ENCODE assay signal across 8 cellular contexts in the genomic region with DNA sequence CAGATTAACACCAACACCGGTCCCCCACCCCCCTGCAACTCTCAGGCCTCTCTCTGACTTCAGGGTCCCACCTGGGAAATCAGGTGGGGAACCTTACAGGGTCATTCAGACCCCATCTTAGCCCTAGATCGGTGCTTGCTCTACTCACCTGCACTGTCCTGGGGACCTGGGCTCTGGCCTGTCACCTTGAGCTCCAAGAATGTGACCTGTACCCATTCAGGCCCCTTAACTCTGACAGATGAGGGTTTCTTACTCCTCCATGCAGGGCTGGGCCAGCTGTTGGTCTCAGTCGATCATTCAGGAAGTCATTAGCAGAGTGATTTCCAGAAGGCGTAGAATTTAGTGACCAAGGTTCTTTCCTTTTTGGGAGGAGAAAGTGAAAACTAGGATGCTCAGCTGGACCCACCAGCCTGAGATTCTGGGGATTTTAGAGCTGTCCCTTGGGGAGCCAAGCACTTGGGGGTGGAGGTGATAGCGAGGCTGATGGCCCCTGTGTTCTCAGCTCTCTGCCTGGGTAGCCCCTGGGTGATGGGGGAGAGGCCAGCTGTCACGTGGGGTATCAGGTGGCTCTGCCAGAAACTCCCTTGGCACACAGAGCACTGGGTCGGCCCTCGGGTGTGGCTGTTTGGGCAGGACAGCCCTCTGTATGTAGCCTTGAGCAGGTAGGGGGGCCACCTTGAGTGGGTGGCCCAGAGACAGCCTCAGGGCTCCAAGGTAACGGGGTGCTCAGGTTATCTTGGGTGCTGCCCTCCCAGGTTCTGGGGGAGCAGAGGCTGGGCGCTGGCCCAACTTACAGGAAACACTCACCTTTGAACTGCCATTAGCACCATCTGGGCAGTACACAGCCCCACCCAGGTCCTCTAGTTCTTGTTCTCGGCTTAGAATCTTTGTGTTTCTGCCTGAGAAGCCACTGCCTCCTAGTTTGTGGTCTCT. TPM values are rescaled to one million over a fixed set of nuclear protein-coding genes. Genes with fewer than 3 reads are reported as not detected.
A peak's percentile ranks its signal among the peaks of the same experiment; 100 is the strongest.
DNase-seq lines count a peak whose midpoint lies in the region; ATAC-seq and TF ChIP-seq lines count a peak whose summit lies in the region.

No MANE protein-coding gene starts in this region.

- peak overlapping the region; percentile 88 for H3K27ac Mint-ChIP-seq in activated CD8-positive, alpha-beta memory T cell treated with anti-CD3 and anti-CD28 coated beads, Interleukin-2, amount 10 ng/mL, durations not matched to agents 7 days and 5 days

- H3K27ac ChIP-seq in SJCRH30 = no peak overlapping the region

- no peak for TF ChIP-seq CTCF in foreskin fibroblast (IDR thresholded peaks at IDR 0.05; ENCODE audit: low read depth, low read length)

- peak overlapping the region; percentile 91 for H3K4me3 Mint-ChIP-seq in activated CD8-positive, alpha-beta memory T cell treated with anti-CD3 and anti-CD28 coated beads, Interleukin-2, amount 10 ng/mL, durations not matched to agents 7 days and 5 days

- H3K36me3 Mint-ChIP-seq in activated CD8-positive, alpha-beta memory T cell treated with anti-CD3 and anti-CD28 coated beads, Interleukin-2, amount 10 ng/mL, durations not matched to agents 7 days and 5 days = peaks cover 34% of the 10 kb centered on the region

- H3K36me3 ChIP-seq in SJCRH30 = no peaks in the 10 kb centered on the region; the same call in 1 of the 2 replicates

- peaks cover 27% of the 10 kb centered on the region for H3K4me1 ChIP-seq in SJCRH30

- H3K27me3 Mint-ChIP-seq in activated CD8-positive, alpha-beta memory T cell treated with anti-CD3 and anti-CD28 coated beads, Interleukin-2, amount 10 ng/mL, durations not matched to agents 7 days and 5 days = no peaks in the 10 kb centered on the region

- no peaks in the 10 kb centered on the region for H3K9me3 Mint-ChIP-seq in activated CD8-positive, alpha-beta memory T cell treated with anti-CD3 and anti-CD28 coated beads, Interleukin-2, amount 10 ng/mL, durations not matched to agents 7 days and 5 days (ENCODE audit: low read depth)

- ATAC-seq in HG03432 (IDR thresholded peaks at IDR 0.05; ENCODE audit: unreplicated experiment) (peak; percentile 48), GM19397 (IDR thresholded peaks at IDR 0.05; ENCODE audit: unreplicated experiment) (no peak)
- ATAC-seq in activated CD8-positive, alpha-beta memory T cell treated with anti-CD3 and anti-CD28 coated beads, Interleukin-2, amount 10 ng/mL, durations not matched to agents 7 days and 5 days = peak; percentile 16

- H3K27me3 ChIP-seq in SJCRH30 = no peaks in the 10 kb centered on the region

- DNase-seq in NCI-H524 (lab: John Stamatoyannopoulos, UW) = peak; percentile 50 to 61
- no peak for DNase-seq in NCI-H524 treated with DMSO at 0.1 percent for 48 hours (lab: John Stamatoyannopoulos, UW)
- DNase-seq in activated CD8-positive, alpha-beta memory T cell treated with anti-CD3 and anti-CD28 coated beads, Interleukin-2, amount 10 ng/mL, durations not matched to agents 7 days and 5 days = peak; percentile 76
- peak in 1 of 2 donors; percentile 71 for DNase-seq in foreskin fibroblast
- no peak for DNase-seq in skeletal muscle cell (ENCODE audit: low read depth)
- DNase-seq in SJCRH30 = no peak

- no peaks in the 10 kb centered on the region for H3K9me3 ChIP-seq in SJCRH30 (replicated peaks)

- CTCF ChIA-PET in activated CD8-positive, alpha-beta memory T cell treated with anti-CD3 and anti-CD28 coated beads, Interleukin-2, amount 10 ng/mL, durations not matched to agents 7 days and 5 days (lab: Charles Lee) = interaction anchor here (1.0 to 16.1 kb wide), 10 partner anchors 9 to 211 kb away, joined by 3 to 192 read pairs (median 8); partner anchors contain the start of genes C16orf92, KIF22, MAZ and PRRT2

- H3K4me3 ChIP-seq in foreskin fibroblast (ENCODE audit: low read depth in 1 of 2, low read length in 2 of 2) (peak overlapping the region; percentile 58 to 93), skeletal muscle cell (ENCODE audit: low read depth, low read length) (peak overlapping the region; percentile 74), SJCRH30 (no peak overlapping the region)

- peaks cover 65% of the 10 kb centered on the region for H3K4me1 Mint-ChIP-seq in activated CD8-positive, alpha-beta memory T cell treated with anti-CD3 and anti-CD28 coated beads, Interleukin-2, amount 10 ng/mL, durations not matched to agents 7 days and 5 days

RNA-seq across cellular contexts. Expression of gene MVP, which starts 0.7 kb away (rescaled TPM):
- total RNA-seq in activated CD8-positive, alpha-beta memory T cell treated with anti-CD3 and anti-CD28 coated beads, Interleukin-2, amount 10 ng/mL, durations not matched to agents 7 days and 5 days = 100 to 1,000 TPM; 110 to 123 TPM
- total RNA-seq in SJCRH30 (2014; rRNA removed; shearing (Covaris generic)) = 0.61 and 0.63 TPM in 2 replicates

RNA-seq across cellular contexts. Expression of gene PAGR1, which starts 5.0 kb away (rescaled TPM):
- total RNA-seq in activated CD8-positive, alpha-beta memory T cell treated with anti-CD3 and anti-CD28 coated beads, Interleukin-2, amount 10 ng/mL, durations not matched to agents 7 days and 5 days = 10 to 100 TPM; 34.3 to 35.2 TPM
- total RNA-seq in SJCRH30 (2014; rRNA removed; shearing (Covaris generic)) = 25.1 and 28.2 TPM in 2 replicates

RNA-seq across cellular contexts. Expression of gene PRRT2, which starts 9.0 kb away (rescaled TPM):
- total RNA-seq in activated CD8-positive, alpha-beta memory T cell treated with anti-CD3 and anti-CD28 coated beads, Interleukin-2, amount 10 ng/mL, durations not matched to agents 7 days and 5 days = 1 to 10 TPM in 1 of 2 experiments, under 1 TPM in 1; 0.85 to 1.1 TPM
- 0.81 and 1.5 TPM in 2 replicates for total RNA-seq in SJCRH30 (2014; rRNA removed; shearing (Covaris generic))

RNA-seq across cellular contexts. Expression of gene MAZ, which starts 14.7 kb away (rescaled TPM):
- total RNA-seq in activated CD8-positive, alpha-beta memory T cell treated with anti-CD3 and anti-CD28 coated beads, Interleukin-2, amount 10 ng/mL, durations not matched to agents 7 days and 5 days = 100 to 1,000 TPM; 411 to 434 TPM
- total RNA-seq in SJCRH30 (2014; rRNA removed; shearing (Covaris generic)) = 186 and 221 TPM in 2 replicates

RNA-seq across cellular contexts. Expression of gene KIF22, which starts 30.4 kb away (rescaled TPM):
- total RNA-seq in activated CD8-positive, alpha-beta memory T cell treated with anti-CD3 and anti-CD28 coated beads, Interleukin-2, amount 10 ng/mL, durations not matched to agents 7 days and 5 days = 100 to 1,000 TPM; 205 to 266 TPM
- 115 and 122 TPM in 2 replicates for total RNA-seq in SJCRH30 (2014; rRNA removed; shearing (Covaris generic))

Comparison
In these comparisons a context has a peak if more than half of its experiments do, and no peak if none do; other contexts are left out.
1. DNase-seq: peak in NCI-H524 (2 of 2) and activated CD8-positive, alpha-beta memory T cell treated with anti-CD3 and anti-CD28 coated beads, Interleukin-2, amount 10 ng/mL, durations not matched to agents 7 days and 5 days (single experiment); none in NCI-H524 treated with DMSO at 0.1 percent for 48 hours (single experiment), skeletal muscle cell (single experiment) and SJCRH30 (0 of 2).
2. RNA of gene MVP, which starts 0.7 kb away (total RNA-seq): 110 to 123 TPM in activated CD8-positive, alpha-beta memory T cell treated with anti-CD3 and anti-CD28 coated beads, Interleukin-2, amount 10 ng/mL, durations not matched to agents 7 days and 5 days; 0.61 to 0.63 TPM in SJCRH30; every median in the first group is over 10 times any median in the second.